In the genomic region with DNA sequence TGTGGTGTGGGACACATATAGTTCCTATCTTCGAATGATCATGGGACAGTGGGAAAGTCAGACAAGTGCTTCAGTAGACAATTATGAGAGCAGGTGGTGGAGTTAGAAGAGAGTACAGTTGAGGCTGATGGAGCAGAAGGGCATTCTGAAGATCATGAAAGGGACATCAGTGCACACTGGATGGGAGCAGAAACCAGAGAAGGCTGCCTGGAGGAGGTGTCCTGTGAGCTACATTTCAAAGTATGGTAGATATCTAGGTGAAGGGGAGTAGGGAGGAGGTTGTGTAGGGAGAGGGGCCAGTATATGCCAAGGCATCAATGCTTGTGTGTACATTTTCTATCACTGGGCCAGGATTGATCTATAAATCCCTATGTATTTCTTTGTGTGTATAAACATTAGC, we compare ENCODE assay signal across 16 cellular contexts.
DNase-seq lines count a peak whose midpoint lies in the region; ATAC-seq and TF ChIP-seq lines count a peak whose summit lies in the region.
"Had no signal": no experiment of that assay in that cellular context is flagged by ENCODE, and none has a peak within 500 bp of the region (broad histone marks: within the 10 kb centered on the region; RNA-seq: fewer than 3 reads in every experiment).

No MANE protein-coding gene starts in this region.

- no peak overlapping the region for H3K4me2 ChIP-seq in OCI-LY7 (ENCODE audit: low read length)
- H3K4me2 ChIP-seq: BLaER1 had no signal

- DNase-seq in T-helper 1 cell (no peak), left ventricle myocardium inferior (no peak), Right ventricle myocardium superior (no peak), OCI-LY7 (ENCODE audit: low spot score) (no peak), left lung (no peak)
- no peak for DNase-seq in stimulated activated naive B cell treated with anti-CD40 and anti-IgM and Interleukin-4, amounts not matched to agents 10 μg/mL and 1 μg/mL and 100 μg/mL, for 72 hours
- DNase-seq: AML-193; Caco-2; CD8-positive, alpha-beta memory T cell; DND-41; GDM1; GOT3; H9 had no signal

- H3K4me3 Mint-ChIP-seq in T-helper 1 cell treated with Interleukin-12 subunit alpha and Interleukin-12 subunit beta and Interleukin-4 antibody, amounts not matched to agents 30 μg/mL and 1 μg/mL, for 36 hours: no peak overlapping the region
- H3K4me3 Mint-ChIP-seq in stimulated activated naive B cell treated with anti-CD40 and anti-IgM and Interleukin-4, amounts not matched to agents 10 μg/mL and 1 μg/mL and 100 μg/mL, for 72 hours: peak overlapping the region; percentile 10 to 21
- H3K4me3 Mint-ChIP-seq: CD8-positive, alpha-beta memory T cell; H9 had no signal

- no peaks in the 10 kb centered on the region for H3K27me3 Mint-ChIP-seq in T-helper 1 cell treated with Interleukin-12 subunit alpha and Interleukin-12 subunit beta and Interleukin-4 antibody, amounts not matched to agents 30 μg/mL and 1 μg/mL, for 36 hours (ENCODE audit: low read depth)
- no peaks in the 10 kb centered on the region for H3K27me3 Mint-ChIP-seq in stimulated activated naive B cell treated with anti-CD40 and anti-IgM and Interleukin-4, amounts not matched to agents 10 μg/mL and 1 μg/mL and 100 μg/mL, for 72 hours
- H3K27me3 Mint-ChIP-seq: CD8-positive, alpha-beta memory T cell had no signal

- peak overlapping the region; percentile 95; the same call in 1 of the 2 replicates for H2AFZ ChIP-seq in OCI-LY7 (ENCODE audit: low read length)

- no TSS peak for BruUV-seq in OCI-LY7 (replicated peaks; lab: Mats Ljungman, UMichigan)

- peaks cover 4% of the 10 kb centered on the region for H3K36me3 Mint-ChIP-seq in T-helper 1 cell treated with Interleukin-12 subunit alpha and Interleukin-12 subunit beta and Interleukin-4 antibody, amounts not matched to agents 30 μg/mL and 1 μg/mL, for 36 hours (ENCODE audit: low read depth)
- peaks cover 0 to 2% of the 10 kb centered on the region in 2 donors for H3K36me3 Mint-ChIP-seq in stimulated activated naive B cell treated with anti-CD40 and anti-IgM and Interleukin-4, amounts not matched to agents 10 μg/mL and 1 μg/mL and 100 μg/mL, for 72 hours
- H3K36me3 Mint-ChIP-seq: CD8-positive, alpha-beta memory T cell had no signal

- POLR2A ChIA-PET in OCI-LY7 (lab: Charles Lee): interaction anchor here (0.7 kb wide), 1 partner anchor 22 kb away, joined by 3 read pairs; no protein-coding TSS in a partner anchor

- H3K4me1 ChIP-seq in left ventricle myocardium inferior: peaks cover 71% of the 10 kb centered on the region
- H3K4me1 ChIP-seq in OCI-LY7 (ENCODE audit: insufficient read depth, low read length, poor library complexity, severe bottlenecking): peaks cover 35% of the 10 kb centered on the region
- H3K4me1 ChIP-seq in left lung: no peaks in the 10 kb centered on the region
- H3K4me1 ChIP-seq: BLaER1 had no signal

- H3K27me3 ChIP-seq in left ventricle myocardium inferior (ENCODE audit: low read depth): no peaks in the 10 kb centered on the region
- peaks cover 7 to 32% of the 10 kb centered on the region in 2 donors for H3K27me3 ChIP-seq in left lung
- H3K27me3 ChIP-seq: BLaER1 had no signal

- H3K9me3 ChIP-seq in left ventricle myocardium inferior (replicated peaks) (no peaks in the 10 kb centered on the region), OCI-LY7 (ENCODE audit: low read length) (no peaks in the 10 kb centered on the region), left lung (no peaks in the 10 kb centered on the region)
- H3K9me3 ChIP-seq: BLaER1, Caco-2 had no signal

- H3K9me2 ChIP-seq in OCI-LY7 (ENCODE audit: insufficient read depth, low read length): no peaks in the 10 kb centered on the region

- ATAC-seq in Right ventricle myocardium superior (ENCODE audit: poor library complexity) (no peak), left lung (no peak)
- ATAC-seq in stimulated activated naive B cell treated with anti-CD40 and anti-IgM and Interleukin-4, amounts not matched to agents 10 μg/mL and 1 μg/mL and 100 μg/mL, for 72 hours (replicated peaks): no peak

- H3K4me3 ChIP-seq in left ventricle myocardium inferior (no peak overlapping the region), OCI-LY7 (ENCODE audit: low read depth, low read length, poor library complexity, severe bottlenecking) (no peak overlapping the region), left lung (no peak overlapping the region)
- H3K4me3 ChIP-seq: BLaER1 had no signal

- no peaks in the 10 kb centered on the region for H4K20me1 ChIP-seq in OCI-LY7 (ENCODE audit: insufficient read depth, low read length)
- H4K20me1 ChIP-seq: BLaER1 had no signal

- no peaks in the 10 kb centered on the region for H3K79me2 ChIP-seq in OCI-LY7 (ENCODE audit: insufficient read depth, low read depth, low read length)

- H3K4me1 Mint-ChIP-seq in T-helper 1 cell treated with Interleukin-12 subunit alpha and Interleukin-12 subunit beta and Interleukin-4 antibody, amounts not matched to agents 30 μg/mL and 1 μg/mL, for 36 hours (ENCODE audit: low read depth): peaks cover 22% of the 10 kb centered on the region
- peaks cover 17 to 56% of the 10 kb centered on the region in 2 donors for H3K4me1 Mint-ChIP-seq in stimulated activated naive B cell treated with anti-CD40 and anti-IgM and Interleukin-4, amounts not matched to agents 10 μg/mL and 1 μg/mL and 100 μg/mL, for 72 hours
- H3K4me1 Mint-ChIP-seq: H9 had no signal

- TF ChIP-seq CTCF in left ventricle myocardium inferior (IDR thresholded peaks at IDR 0.05; ENCODE audit: borderline replicate concordance): no peak
- no peak for TF ChIP-seq CTCF in OCI-LY7 (conservative IDR thresholded peaks at IDR 0.05; ENCODE audit: low read length)
- TF ChIP-seq CTCF in left lung (IDR thresholded peaks at IDR 0.05): no peak

- H3K27ac ChIP-seq in left ventricle myocardium inferior (replicated peaks) (peak overlapping the region; percentile 85), OCI-LY7 (ENCODE audit: low read depth, low read length, poor library complexity, severe bottlenecking) (no peak overlapping the region), left lung (no peak overlapping the region)
- H3K27ac ChIP-seq: 22Rv1, BLaER1 had no signal

- peak overlapping the region; percentile 3 for H3K27ac Mint-ChIP-seq in T-helper 1 cell treated with Interleukin-12 subunit alpha and Interleukin-12 subunit beta and Interleukin-4 antibody, amounts not matched to agents 30 μg/mL and 1 μg/mL, for 36 hours
- peak overlapping the region; percentile 1 for H3K27ac Mint-ChIP-seq in stimulated activated naive B cell treated with anti-CD40 and anti-IgM and Interleukin-4, amounts not matched to agents 10 μg/mL and 1 μg/mL and 100 μg/mL, for 72 hours
- H3K27ac Mint-ChIP-seq: CD8-positive, alpha-beta memory T cell had no signal

- no peaks in the 10 kb centered on the region for H3K36me3 ChIP-seq in left ventricle myocardium inferior
- no peaks in the 10 kb centered on the region for H3K36me3 ChIP-seq in OCI-LY7 (ENCODE audit: insufficient read depth, low read length)
- H3K36me3 ChIP-seq in left lung: no peaks in the 10 kb centered on the region
- H3K36me3 ChIP-seq: BLaER1 had no signal

- intact Hi-C loops in left ventricle myocardium inferior (cut with micrococcal nuclease): no loop called here
- intact Hi-C loops in Right ventricle myocardium superior (cut with DNase I): no loop called here
- intact Hi-C loops in OCI-LY7 (cut with micrococcal nuclease; ENCODE audit: unreplicated experiment): no loop called here
- intact Hi-C loops in left lung (cut with DNase I): no loop called here

- CTCF ChIA-PET in OCI-LY7 (lab: Charles Lee; ENCODE audit: unreplicated experiment): no interaction called here

- H3K9me3 Mint-ChIP-seq in T-helper 1 cell treated with Interleukin-12 subunit alpha and Interleukin-12 subunit beta and Interleukin-4 antibody, amounts not matched to agents 30 μg/mL and 1 μg/mL, for 36 hours: peaks cover 2% of the 10 kb centered on the region
- H3K9me3 Mint-ChIP-seq in stimulated activated naive B cell treated with anti-CD40 and anti-IgM and Interleukin-4, amounts not matched to agents 10 μg/mL and 1 μg/mL and 100 μg/mL, for 72 hours: peaks cover 0 to 6% of the 10 kb centered on the region in 2 donors
- H3K9me3 Mint-ChIP-seq: CD8-positive, alpha-beta memory T cell had no signal
